Comparison of ENCODE assay signal across 12 cellular contexts in the genomic region with DNA sequence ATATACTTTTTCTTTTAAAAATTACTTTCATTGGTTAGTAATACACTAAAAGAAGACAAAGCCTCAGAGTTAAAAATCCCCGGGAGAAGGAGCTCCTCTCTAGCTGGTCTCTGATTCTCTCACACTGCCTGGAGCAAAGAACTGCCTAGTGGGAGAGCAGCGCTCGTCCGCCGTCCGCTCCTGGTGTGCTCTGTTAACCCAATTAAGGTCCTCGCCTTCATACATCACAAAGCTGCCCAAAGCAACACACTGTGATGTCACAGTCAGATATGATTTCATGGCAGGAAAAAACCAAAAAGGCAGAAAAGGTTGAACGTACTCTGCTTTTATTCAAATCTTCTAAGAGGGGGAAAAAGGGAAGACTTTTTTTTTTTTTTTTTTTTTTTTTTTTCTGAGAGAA.
DNase-seq lines count a peak whose midpoint lies in the region; ATAC-seq, FAIRE-seq and TF ChIP-seq lines count a peak whose summit lies in the region.
"Had no signal": no experiment of that assay in that cellular context is flagged by ENCODE, and none has a peak within 500 bp of the region (broad histone marks: within the 10 kb centered on the region; RNA-seq: fewer than 3 reads in every experiment).

No MANE protein-coding gene starts in this region.

- no peak overlapping the region for H3K27ac Mint-ChIP-seq in activated CD8-positive, alpha-beta T cell treated with anti-CD3 and anti-CD28 coated beads for 36 hours

- H3K36me3 ChIP-seq in left ventricle myocardium inferior, result no peaks in the 10 kb centered on the region

- POLR2A ChIA-PET in activated CD8-positive, alpha-beta T cell treated with anti-CD3 and anti-CD28 coated beads for 36 hours (lab: Charles Lee), result interaction anchor here (1.1 kb wide), 1 partner anchor 194 kb away, joined by 3 read pairs; no protein-coding TSS in a partner anchor

- CTCF ChIA-PET in activated CD8-positive, alpha-beta T cell treated with anti-CD3 and anti-CD28 coated beads for 36 hours (lab: Charles Lee), result interaction anchor here (0.6 to 4.0 kb wide), 7 partner anchors 10 to 43 kb away, joined by 3 to 27 read pairs (median 5); no protein-coding TSS in a partner anchor

- H3K27me3 ChIP-seq in left ventricle myocardium inferior (ENCODE audit: low read depth), result no peaks in the 10 kb centered on the region

- no peaks in the 10 kb centered on the region for H3K27me3 Mint-ChIP-seq in activated CD8-positive, alpha-beta T cell treated with anti-CD3 and anti-CD28 coated beads for 36 hours

- no peak overlapping the region for H3K4me3 Mint-ChIP-seq in activated CD8-positive, alpha-beta T cell treated with anti-CD3 and anti-CD28 coated beads for 36 hours

- ATAC-seq in sciatic nerve, result peak; percentile 64
- ATAC-seq in activated CD8-positive, alpha-beta T cell treated with anti-CD3 and anti-CD28 coated beads for 36 hours, result no peak
- ATAC-seq: PC-3 had no signal

- peak; percentile 14 for DNase-seq in DMS153 (lab: John Stamatoyannopoulos, UW)
- no peak for DNase-seq in DMS153 treated with DMSO at 0.1 percent for 48 hours (lab: John Stamatoyannopoulos, UW; ENCODE audit: unreplicated experiment)
- peak; percentile 46 for DNase-seq in SHP77 treated with DMSO at 0.1 percent for 48 hours (lab: John Stamatoyannopoulos, UW)
- no peak for DNase-seq in left ventricle myocardium inferior
- DNase-seq in sciatic nerve (ENCODE audit: low spot score), result no peak
- no peak for DNase-seq in T-helper 2 cell
- DNase-seq in activated CD8-positive, alpha-beta T cell treated with anti-CD3 and anti-CD28 coated beads for 36 hours, result no peak
- DNase-seq in urothelium cell line (ENCODE audit: low spot score), result no peak
- DNase-seq: 8988T, NCI-H1048, PC-3 had no signal

- H3K4me1 ChIP-seq in left ventricle myocardium inferior, result peaks cover 91% of the 10 kb centered on the region

- H3K36me3 Mint-ChIP-seq in activated CD8-positive, alpha-beta T cell treated with anti-CD3 and anti-CD28 coated beads for 36 hours (ENCODE audit: low read depth), result no peaks in the 10 kb centered on the region

- peak overlapping the region; percentile 60 for H3K27ac ChIP-seq in left ventricle myocardium inferior (replicated peaks)

- peak overlapping the region; percentile 4 for H3K4me3 ChIP-seq in left ventricle myocardium inferior

- H3K4me1 Mint-ChIP-seq in activated CD8-positive, alpha-beta T cell treated with anti-CD3 and anti-CD28 coated beads for 36 hours (ENCODE audit: low read depth), result peaks cover 34% of the 10 kb centered on the region

- H3K9me3 Mint-ChIP-seq in activated CD8-positive, alpha-beta T cell treated with anti-CD3 and anti-CD28 coated beads for 36 hours, result no peaks in the 10 kb centered on the region

- no peak for FAIRE-seq in urothelium cell line (lab: Jason Lieb, UNC)
- FAIRE-seq: D721Med had no signal

- intact Hi-C loops in left ventricle myocardium inferior (cut with micrococcal nuclease) (no loop called here), sciatic nerve (cut with DNase I) (no loop called here)
- intact Hi-C loops in activated CD8-positive, alpha-beta T cell treated with anti-CD3 and anti-CD28 coated beads for 36 hours (cut with micrococcal nuclease), result no loop called here

- no peaks in the 10 kb centered on the region for H3K9me3 ChIP-seq in left ventricle myocardium inferior (replicated peaks)

- TF ChIP-seq CTCF in left ventricle myocardium inferior (IDR thresholded peaks at IDR 0.05; ENCODE audit: borderline replicate concordance), result no peak
- no peak for TF ChIP-seq CTCF in activated CD8-positive, alpha-beta T cell treated with anti-CD3 and anti-CD28 coated beads for 36 hours (IDR thresholded peaks at IDR 0.05)

Comparison
In these comparisons a context has a peak if more than half of its experiments do, and no peak if none do; other contexts are left out.
1. DNase-seq: peak in DMS153 (single experiment) and SHP77 treated with DMSO at 0.1 percent for 48 hours (single experiment); none in DMS153 treated with DMSO at 0.1 percent for 48 hours (single experiment), left ventricle myocardium inferior (single experiment), sciatic nerve (single experiment), T-helper 2 cell (0 of 5), activated CD8-positive, alpha-beta T cell treated with anti-CD3 and anti-CD28 coated beads for 36 hours (single experiment) and urothelium cell line (single experiment).